6 cellular contexts compared by ENCODE assay signal in the genomic region with DNA sequence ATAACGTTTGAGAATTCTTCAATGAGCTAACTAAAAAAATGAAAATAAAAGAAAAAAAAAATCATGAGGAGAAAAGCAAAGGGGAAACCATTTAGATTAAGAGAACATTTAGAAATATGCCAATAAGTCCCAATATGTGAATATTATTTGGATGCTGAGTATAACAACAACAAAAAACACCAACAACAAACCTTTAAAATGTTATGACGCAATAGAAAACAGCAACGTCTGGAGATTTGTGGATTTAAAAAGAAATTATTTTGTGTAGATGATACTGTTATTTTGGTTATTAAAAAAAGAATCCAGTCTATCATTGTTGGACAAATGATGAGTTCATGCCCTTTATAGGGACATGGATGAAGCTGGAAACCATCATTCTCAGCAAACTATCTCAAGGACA.
"Had no signal": no experiment of that assay in that cellular context is flagged by ENCODE, and none has a peak within 500 bp of the region (broad histone marks: within the 10 kb centered on the region; RNA-seq: fewer than 3 reads in every experiment).

No MANE protein-coding gene starts in this region.

- H3K9ac ChIP-seq: KMS-11 had no signal

- H3K27ac ChIP-seq: HL-60, KMS-11 had no signal

- FAIRE-seq: HTR-8/SVneo, K562 had no signal

- H3K4me2 ChIP-seq: KMS-11 had no signal

- DNase-seq: KBM-7, KG1 had no signal

- H3K4me3 ChIP-seq: K562 had no signal

- ATAC-seq: K562 had no signal
